Comparison of ENCODE assay signal across 16 cellular contexts in the genomic region with DNA sequence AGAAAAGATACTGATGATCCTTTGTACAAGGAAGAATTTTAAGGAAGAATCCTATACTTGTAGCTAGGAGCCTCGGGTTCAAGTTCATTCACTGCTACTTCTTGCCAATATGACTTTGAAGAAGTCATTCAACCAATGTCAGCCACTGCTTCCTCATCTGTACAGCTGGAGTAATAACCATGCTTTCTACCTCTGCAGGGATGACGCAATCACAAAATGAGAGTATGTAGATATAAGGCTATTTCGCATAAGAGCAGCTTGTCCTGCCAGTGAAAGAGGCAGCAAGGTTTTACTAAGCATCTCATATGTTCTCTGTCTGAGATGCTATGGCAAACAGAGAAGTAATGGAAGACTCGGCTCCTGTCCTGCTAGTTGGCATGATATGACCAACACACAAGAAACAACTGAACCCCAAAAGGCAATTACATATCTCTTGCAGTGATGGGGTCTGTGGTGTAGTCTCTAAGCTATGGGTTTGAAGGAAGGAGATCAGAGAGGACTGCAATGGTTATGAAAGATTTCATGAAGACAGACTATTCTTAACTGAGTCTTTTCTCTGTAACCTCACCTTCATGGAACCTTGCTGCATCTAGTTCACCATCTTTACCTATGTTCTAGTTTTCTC. TPM values are rescaled to one million over a fixed set of nuclear protein-coding genes. Genes with fewer than 3 reads are reported as not detected.
DNase-seq lines count a peak whose midpoint lies in the region; ATAC-seq and TF ChIP-seq lines count a peak whose summit lies in the region.
"Had no signal": no experiment of that assay in that cellular context is flagged by ENCODE, and none has a peak within 500 bp of the region (broad histone marks: within the 10 kb centered on the region; RNA-seq: fewer than 3 reads in every experiment).

No MANE protein-coding gene starts in this region.

- no peak overlapping the region for H3K4me3 Mint-ChIP-seq in CD8-positive, alpha-beta T cell
- H3K4me3 Mint-ChIP-seq in activated naive CD8-positive, alpha-beta T cell, result no peak overlapping the region
- H3K4me3 Mint-ChIP-seq in HFFc6, result no peak overlapping the region
- H3K4me3 Mint-ChIP-seq: IgD-negative memory B cell had no signal

- no peaks in the 10 kb centered on the region for H3K27me3 Mint-ChIP-seq in CD8-positive, alpha-beta T cell (ENCODE audit: low read depth)
- H3K27me3 Mint-ChIP-seq in activated naive CD8-positive, alpha-beta T cell, result no peaks in the 10 kb centered on the region
- H3K27me3 Mint-ChIP-seq in HFFc6 (ENCODE audit: insufficient read depth), result no peaks in the 10 kb centered on the region; the same call in 1 of the 2 replicates

- CTCF ChIA-PET in CD8-positive, alpha-beta T cell (lab: Charles Lee), result interaction anchor here (0.7 to 2.1 kb wide), 5 partner anchors 44 to 183 kb away, joined by 3 to 11 read pairs (median 3); no protein-coding TSS in a partner anchor

- H3K9me3 Mint-ChIP-seq in CD8-positive, alpha-beta T cell, result no peaks in the 10 kb centered on the region
- no peaks in the 10 kb centered on the region for H3K9me3 Mint-ChIP-seq in activated naive CD8-positive, alpha-beta T cell (ENCODE audit: low read depth)
- no peaks in the 10 kb centered on the region for H3K9me3 Mint-ChIP-seq in HFFc6
- H3K9me3 Mint-ChIP-seq: IgD-negative memory B cell had no signal

- H3K27me3 ChIP-seq in CD8-positive, alpha-beta T cell (ENCODE audit: insufficient read depth, low read length), result no peaks in the 10 kb centered on the region

- H3K36me3 ChIP-seq in CD8-positive, alpha-beta T cell (ENCODE audit: insufficient read depth, low read length), result peaks cover 10% of the 10 kb centered on the region
- H3K36me3 ChIP-seq in mucosa of descending colon (ENCODE audit: low read depth), result no peaks in the 10 kb centered on the region

- intact Hi-C loops in CD8-positive, alpha-beta T cell (cut with DNase I, micrococcal nuclease), result loop anchor here in 1 of 2 experiments (1.0 kb wide), 1 partner anchor 8 kb away; no protein-coding TSS in a partner anchor
- intact Hi-C loops in mucosa of descending colon (cut with DNase I, micrococcal nuclease), result no loop called here

- no peak overlapping the region for H3K27ac ChIP-seq in CD8-positive, alpha-beta T cell (ENCODE audit: low read depth, low read length)
- H3K27ac ChIP-seq: epithelial cell of prostate had no signal

- POLR2A ChIA-PET in CD8-positive, alpha-beta T cell (lab: Charles Lee), result interaction anchor here (0.7 to 1.6 kb wide), 3 partner anchors 10 to 64 kb away, joined by 3 to 9 read pairs (median 3); a partner anchor contains a TSS

- TF ChIP-seq CTCF in CD8-positive, alpha-beta T cell (IDR thresholded peaks at IDR 0.05), result no peak
- no peak for TF ChIP-seq CTCF in mucosa of descending colon (IDR thresholded peaks at IDR 0.05)
- no peak for TF ChIP-seq CTCF in HFFc6 (IDR thresholded peaks at IDR 0.05)

- H3K4me1 Mint-ChIP-seq in CD8-positive, alpha-beta T cell (ENCODE audit: low read depth), result peaks cover 74% of the 10 kb centered on the region
- peaks cover 75% of the 10 kb centered on the region for H3K4me1 Mint-ChIP-seq in activated naive CD8-positive, alpha-beta T cell (ENCODE audit: low read depth)
- H3K4me1 Mint-ChIP-seq in HFFc6 (ENCODE audit: low read depth), result peaks cover 33% of the 10 kb centered on the region

- no peaks in the 10 kb centered on the region for H3K9me3 ChIP-seq in CD8-positive, alpha-beta T cell (ENCODE audit: low read length)
- H3K9me3 ChIP-seq in mucosa of descending colon, result no peaks in the 10 kb centered on the region

- H3K4me1 ChIP-seq in CD8-positive, alpha-beta T cell (ENCODE audit: insufficient read depth, low read length), result peaks cover 79% of the 10 kb centered on the region
- peaks cover 6% of the 10 kb centered on the region for H3K4me1 ChIP-seq in mucosa of descending colon (ENCODE audit: low read depth)

- no peak overlapping the region for H3K4me3 ChIP-seq in CD8-positive, alpha-beta T cell (ENCODE audit: low read depth, low read length)
- H3K4me3 ChIP-seq in mucosa of descending colon, result no peak overlapping the region

- peak overlapping the region; percentile 60 for H3K27ac Mint-ChIP-seq in CD8-positive, alpha-beta T cell
- peak overlapping the region; percentile 76 for H3K27ac Mint-ChIP-seq in activated naive CD8-positive, alpha-beta T cell
- H3K27ac Mint-ChIP-seq in HFFc6, result no peak overlapping the region
- H3K27ac Mint-ChIP-seq: IgD-negative memory B cell had no signal

- no peak for DNase-seq in CD8-positive, alpha-beta T cell
- DNase-seq in MV-4-11 (lab: John Stamatoyannopoulos, UW), result peak; percentile 90
- no peak for DNase-seq in mucosa of descending colon
- DNase-seq in middle frontal gyrus (ENCODE audit: extremely low spot score, low spot score), result no peak
- no peak for DNase-seq in NCI-H2081 treated with DMSO at 0.1 percent for 48 hours (lab: John Stamatoyannopoulos, UW)
- DNase-seq in HFFc6, result no peak
- DNase-seq: activated CD4-positive, alpha-beta T cell treated with anti-CD3 and anti-CD28 coated beads, Interleukin-2, amount 50 U/mL, for 48 hours; activated naive CD4-positive, alpha-beta T cell treated with Interleukin-2 at 50 U/mL for 16 hours; cerebellar nuclear complex; NCI-H187; NCI-H69; stimulated activated CD8-positive, alpha-beta memory T cell treated with anti-CD3 and anti-CD28 coated beads, Interleukin-4, amount 100 ng/mL, for 48 hours; T-helper 9 cell had no signal

- peak; percentile 40 for ATAC-seq in CD8-positive, alpha-beta T cell
- ATAC-seq in mucosa of descending colon, result peak; percentile 45

- H3K36me3 Mint-ChIP-seq in CD8-positive, alpha-beta T cell, result peaks cover 63% of the 10 kb centered on the region
- peaks cover 4% of the 10 kb centered on the region for H3K36me3 Mint-ChIP-seq in activated naive CD8-positive, alpha-beta T cell
- peaks cover 19% of the 10 kb centered on the region for H3K36me3 Mint-ChIP-seq in HFFc6 (ENCODE audit: low read depth)
- H3K36me3 Mint-ChIP-seq: IgD-negative memory B cell had no signal

RNA-seq across cellular contexts. Expression of a gene that starts 9.2 kb away (rescaled TPM):
- 100 to 1,000 TPM; 156 to 174 TPM for total RNA-seq in CD8-positive, alpha-beta T cell
- total RNA-seq in mucosa of descending colon, result 10 to 100 TPM; 62.4 to 68.4 (median 66.2) TPM
- 100 to 1,000 TPM in 5 of 6 experiments, 10 to 100 TPM in 1; 96.6 to 123 (median 108) TPM for total RNA-seq in HFFc6 (2021; fragmentation: NEBNext Ultra II Directional; extraction: Animal tissue kit (Norgen Biotek cat#: 25700))
